Comparison of ENCODE assay signal across 1 cellular context in the genomic region with DNA sequence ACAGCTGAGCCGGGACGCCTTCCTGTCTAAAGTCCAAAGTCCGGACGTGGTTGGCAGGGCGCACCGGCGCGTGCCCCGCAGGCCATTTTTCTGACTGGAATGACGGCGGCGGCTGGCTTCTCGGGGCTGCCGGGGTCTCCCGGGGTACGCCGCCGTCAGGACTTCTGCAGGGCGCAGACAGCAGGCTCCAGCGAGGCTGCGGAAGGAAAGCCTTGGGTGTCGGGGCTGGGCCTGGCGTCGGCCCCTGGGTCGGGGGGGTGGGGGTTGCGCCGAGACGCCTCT.
A peak's percentile ranks its signal among the peaks of the same experiment; 100 is the strongest.
TF ChIP-seq lines count a peak whose summit lies in the region.

No MANE protein-coding gene starts in this region.

TF ChIP-seq in HepG2, 621 proteins besides CTCF, POLR2A, EP300 and RAD21 (continued from another document and continues in another):
- TF ChIP-seq ZNF24 (IDR thresholded peaks at IDR 0.05) (0 out of 2 replicates have a peak, but pooled peaks have one; percentile 62), TAF1 (CRISPR knock-in tag; IDR thresholded peaks at IDR 0.05) (peak; percentile 96), ZNF333 (CRISPR knock-in tag; IDR thresholded peaks at IDR 0.05; ENCODE audit: borderline replicate concordance) (0 out of 2 replicates have a peak, but pooled peaks have one; percentile 47), TEAD2 (CRISPR knock-in tag; IDR thresholded peaks at IDR 0.05) (peak; percentile 78; the same call in 1 of the 2 replicates), SUZ12 (IDR thresholded peaks at IDR 0.05; ENCODE audit: low read depth, low read length) (no peak), BHLHE40 (IDR thresholded peaks at IDR 0.05; ENCODE audit: low read length) (peak; percentile 86), ZNF30 (CRISPR knock-in tag; IDR thresholded peaks at IDR 0.05) (peak; percentile 98), ATF7 (IDR thresholded peaks at IDR 0.05) (no peak), ATF7 (CRISPR knock-in tag; IDR thresholded peaks at IDR 0.05) (peak; percentile 94), ATF7-NPFF (CRISPR knock-in tag; IDR thresholded peaks at IDR 0.05; ENCODE audit: low read depth) (peak; percentile 97), FOSL2 (CRISPR knock-in tag; IDR thresholded peaks at IDR 0.05) (no peak), ZNF672 (CRISPR knock-in tag; IDR thresholded peaks at IDR 0.05) (no peak; the same call in 1 of the 2 replicates), JUN (CRISPR knock-in tag; IDR thresholded peaks at IDR 0.05) (peak; percentile 89), TBX2 (CRISPR knock-in tag; IDR thresholded peaks at IDR 0.05; ENCODE audit: borderline replicate concordance) (peak; percentile 73), ZBTB20 (CRISPR knock-in tag; IDR thresholded peaks at IDR 0.05; ENCODE audit: borderline replicate concordance, low read depth) (peak; percentile 94), NFE2 (CRISPR knock-in tag; IDR thresholded peaks at IDR 0.05) (no peak), ZNF17 (CRISPR knock-in tag; IDR thresholded peaks at IDR 0.05) (no peak), HNF4A (CRISPR knock-in tag; IDR thresholded peaks at IDR 0.05) (peak; percentile 100), PITX1 (CRISPR knock-in tag; IDR thresholded peaks at IDR 0.05) (peak; percentile 88), EEA1 (CRISPR knock-in tag; IDR thresholded peaks at IDR 0.05; ENCODE audit: borderline replicate concordance) (no peak), MBD4 (IDR thresholded peaks at IDR 0.05; ENCODE audit: borderline replicate concordance, low read length) (no peak), CCAR2 (optimal IDR thresholded peaks at IDR 0.05; ENCODE audit: low read depth, low read length) (peak; percentile 87), HIVEP1 (CRISPR knock-in tag; IDR thresholded peaks at IDR 0.05) (peak; percentile 98), RFXANK (CRISPR knock-in tag; IDR thresholded peaks at IDR 0.05) (0 out of 2 replicates have a peak, but pooled peaks have one; percentile 6), CREB1 (IDR thresholded peaks at IDR 0.05) (0 out of 2 replicates have a peak, but pooled peaks have one; percentile 54), CREB1 (CRISPR knock-in tag; IDR thresholded peaks at IDR 0.05) (no peak), SMYD3 (CRISPR knock-in tag; IDR thresholded peaks at IDR 0.05) (no peak), ZNF749 (CRISPR knock-in tag; IDR thresholded peaks at IDR 0.05; ENCODE audit: borderline replicate concordance) (peak; percentile 86; the same call in 1 of the 2 replicates)
- TF ChIP-seq, protein P1, sequence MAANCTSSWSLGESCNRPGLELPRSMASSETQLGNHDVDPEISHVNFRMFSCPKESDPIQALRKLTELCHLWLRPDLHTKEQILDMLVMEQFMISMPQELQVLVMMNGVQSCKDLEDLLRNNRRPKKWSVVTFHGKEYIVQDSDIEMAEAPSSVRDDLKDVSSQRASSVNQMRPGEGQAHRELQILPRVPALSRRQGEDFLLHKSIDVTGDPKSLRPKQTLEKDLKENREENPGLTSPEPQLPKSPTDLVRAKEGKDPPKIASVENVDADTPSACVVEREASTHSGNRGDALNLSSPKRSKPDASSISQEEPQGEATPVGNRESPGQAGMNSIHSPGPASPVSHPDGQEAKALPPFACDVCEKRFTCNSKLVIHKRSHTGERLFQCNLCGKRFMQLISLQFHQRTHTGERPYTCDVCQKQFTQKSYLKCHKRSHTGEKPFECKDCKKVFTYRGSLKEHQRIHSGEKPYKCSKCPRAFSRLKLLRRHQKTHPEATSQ (CRISPR knock-in tag; IDR thresholded peaks at IDR 0.05; ENCODE audit: borderline replicate concordance): no peak; the same call in 1 of the 2 replicates
- TF ChIP-seq, protein P2, sequence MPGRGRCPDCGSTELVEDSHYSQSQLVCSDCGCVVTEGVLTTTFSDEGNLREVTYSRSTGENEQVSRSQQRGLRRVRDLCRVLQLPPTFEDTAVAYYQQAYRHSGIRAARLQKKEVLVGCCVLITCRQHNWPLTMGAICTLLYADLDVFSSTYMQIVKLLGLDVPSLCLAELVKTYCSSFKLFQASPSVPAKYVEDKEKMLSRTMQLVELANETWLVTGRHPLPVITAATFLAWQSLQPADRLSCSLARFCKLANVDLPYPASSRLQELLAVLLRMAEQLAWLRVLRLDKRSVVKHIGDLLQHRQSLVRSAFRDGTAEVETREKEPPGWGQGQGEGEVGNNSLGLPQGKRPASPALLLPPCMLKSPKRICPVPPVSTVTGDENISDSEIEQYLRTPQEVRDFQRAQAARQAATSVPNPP (CRISPR knock-in tag; IDR thresholded peaks at IDR 0.05): no peak; the same call in none of the 2 replicates
- TF ChIP-seq, protein P3, sequence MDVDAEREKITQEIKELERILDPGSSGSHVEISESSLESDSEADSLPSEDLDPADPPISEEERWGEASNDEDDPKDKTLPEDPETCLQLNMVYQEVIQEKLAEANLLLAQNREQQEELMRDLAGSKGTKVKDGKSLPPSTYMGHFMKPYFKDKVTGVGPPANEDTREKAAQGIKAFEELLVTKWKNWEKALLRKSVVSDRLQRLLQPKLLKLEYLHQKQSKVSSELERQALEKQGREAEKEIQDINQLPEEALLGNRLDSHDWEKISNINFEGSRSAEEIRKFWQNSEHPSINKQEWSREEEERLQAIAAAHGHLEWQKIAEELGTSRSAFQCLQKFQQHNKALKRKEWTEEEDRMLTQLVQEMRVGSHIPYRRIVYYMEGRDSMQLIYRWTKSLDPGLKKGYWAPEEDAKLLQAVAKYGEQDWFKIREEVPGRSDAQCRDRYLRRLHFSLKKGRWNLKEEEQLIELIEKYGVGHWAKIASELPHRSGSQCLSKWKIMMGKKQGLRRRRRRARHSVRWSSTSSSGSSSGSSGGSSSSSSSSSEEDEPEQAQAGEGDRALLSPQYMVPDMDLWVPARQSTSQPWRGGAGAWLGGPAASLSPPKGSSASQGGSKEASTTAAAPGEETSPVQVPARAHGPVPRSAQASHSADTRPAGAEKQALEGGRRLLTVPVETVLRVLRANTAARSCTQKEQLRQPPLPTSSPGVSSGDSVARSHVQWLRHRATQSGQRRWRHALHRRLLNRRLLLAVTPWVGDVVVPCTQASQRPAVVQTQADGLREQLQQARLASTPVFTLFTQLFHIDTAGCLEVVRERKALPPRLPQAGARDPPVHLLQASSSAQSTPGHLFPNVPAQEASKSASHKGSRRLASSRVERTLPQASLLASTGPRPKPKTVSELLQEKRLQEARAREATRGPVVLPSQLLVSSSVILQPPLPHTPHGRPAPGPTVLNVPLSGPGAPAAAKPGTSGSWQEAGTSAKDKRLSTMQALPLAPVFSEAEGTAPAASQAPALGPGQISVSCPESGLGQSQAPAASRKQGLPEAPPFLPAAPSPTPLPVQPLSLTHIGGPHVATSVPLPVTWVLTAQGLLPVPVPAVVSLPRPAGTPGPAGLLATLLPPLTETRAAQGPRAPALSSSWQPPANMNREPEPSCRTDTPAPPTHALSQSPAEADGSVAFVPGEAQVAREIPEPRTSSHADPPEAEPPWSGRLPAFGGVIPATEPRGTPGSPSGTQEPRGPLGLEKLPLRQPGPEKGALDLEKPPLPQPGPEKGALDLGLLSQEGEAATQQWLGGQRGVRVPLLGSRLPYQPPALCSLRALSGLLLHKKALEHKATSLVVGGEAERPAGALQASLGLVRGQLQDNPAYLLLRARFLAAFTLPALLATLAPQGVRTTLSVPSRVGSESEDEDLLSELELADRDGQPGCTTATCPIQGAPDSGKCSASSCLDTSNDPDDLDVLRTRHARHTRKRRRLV (CRISPR knock-in tag; IDR thresholded peaks at IDR 0.05): no peak; the same call in 1 of the 2 replicates
- TF ChIP-seq, protein P4, sequence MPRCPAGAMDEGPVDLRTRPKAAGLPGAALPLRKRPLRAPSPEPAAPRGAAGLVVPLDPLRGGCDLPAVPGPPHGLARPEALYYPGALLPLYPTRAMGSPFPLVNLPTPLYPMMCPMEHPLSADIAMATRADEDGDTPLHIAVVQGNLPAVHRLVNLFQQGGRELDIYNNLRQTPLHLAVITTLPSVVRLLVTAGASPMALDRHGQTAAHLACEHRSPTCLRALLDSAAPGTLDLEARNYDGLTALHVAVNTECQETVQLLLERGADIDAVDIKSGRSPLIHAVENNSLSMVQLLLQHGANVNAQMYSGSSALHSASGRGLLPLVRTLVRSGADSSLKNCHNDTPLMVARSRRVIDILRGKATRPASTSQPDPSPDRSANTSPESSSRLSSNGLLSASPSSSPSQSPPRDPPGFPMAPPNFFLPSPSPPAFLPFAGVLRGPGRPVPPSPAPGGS (CRISPR knock-in tag; IDR thresholded peaks at IDR 0.05): peak; percentile 87
- TF ChIP-seq, protein P5, sequence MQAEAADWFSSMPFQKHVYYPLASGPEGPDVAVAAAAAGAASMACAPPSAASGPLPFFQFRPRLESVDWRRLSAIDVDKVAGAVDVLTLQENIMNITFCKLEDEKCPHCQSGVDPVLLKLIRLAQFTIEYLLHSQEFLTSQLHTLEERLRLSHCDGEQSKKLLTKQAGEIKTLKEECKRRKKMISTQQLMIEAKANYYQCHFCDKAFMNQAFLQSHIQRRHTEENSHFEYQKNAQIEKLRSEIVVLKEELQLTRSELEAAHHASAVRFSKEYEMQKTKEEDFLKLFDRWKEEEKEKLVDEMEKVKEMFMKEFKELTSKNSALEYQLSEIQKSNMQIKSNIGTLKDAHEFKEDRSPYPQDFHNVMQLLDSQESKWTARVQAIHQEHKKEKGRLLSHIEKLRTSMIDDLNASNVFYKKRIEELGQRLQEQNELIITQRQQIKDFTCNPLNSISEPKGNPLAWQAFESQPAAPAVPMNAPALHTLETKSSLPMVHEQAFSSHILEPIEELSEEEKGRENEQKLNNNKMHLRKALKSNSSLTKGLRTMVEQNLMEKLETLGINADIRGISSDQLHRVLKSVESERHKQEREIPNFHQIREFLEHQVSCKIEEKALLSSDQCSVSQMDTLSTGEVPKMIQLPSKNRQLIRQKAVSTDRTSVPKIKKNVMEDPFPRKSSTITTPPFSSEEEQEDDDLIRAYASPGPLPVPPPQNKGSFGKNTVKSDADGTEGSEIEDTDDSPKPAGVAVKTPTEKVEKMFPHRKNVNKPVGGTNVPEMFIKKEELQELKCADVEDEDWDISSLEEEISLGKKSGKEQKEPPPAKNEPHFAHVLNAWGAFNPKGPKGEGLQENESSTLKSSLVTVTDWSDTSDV (CRISPR knock-in tag; IDR thresholded peaks at IDR 0.05): no peak; the same call in 1 of the 2 replicates
- TF ChIP-seq, protein P6, sequence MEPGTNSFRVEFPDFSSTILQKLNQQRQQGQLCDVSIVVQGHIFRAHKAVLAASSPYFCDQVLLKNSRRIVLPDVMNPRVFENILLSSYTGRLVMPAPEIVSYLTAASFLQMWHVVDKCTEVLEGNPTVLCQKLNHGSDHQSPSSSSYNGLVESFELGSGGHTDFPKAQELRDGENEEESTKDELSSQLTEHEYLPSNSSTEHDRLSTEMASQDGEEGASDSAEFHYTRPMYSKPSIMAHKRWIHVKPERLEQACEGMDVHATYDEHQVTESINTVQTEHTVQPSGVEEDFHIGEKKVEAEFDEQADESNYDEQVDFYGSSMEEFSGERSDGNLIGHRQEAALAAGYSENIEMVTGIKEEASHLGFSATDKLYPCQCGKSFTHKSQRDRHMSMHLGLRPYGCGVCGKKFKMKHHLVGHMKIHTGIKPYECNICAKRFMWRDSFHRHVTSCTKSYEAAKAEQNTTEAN (CRISPR knock-in tag; conservative IDR thresholded peaks at IDR 0.05): peak; percentile 77; the same call in 1 of the 2 replicates
- TF ChIP-seq, protein P7, sequence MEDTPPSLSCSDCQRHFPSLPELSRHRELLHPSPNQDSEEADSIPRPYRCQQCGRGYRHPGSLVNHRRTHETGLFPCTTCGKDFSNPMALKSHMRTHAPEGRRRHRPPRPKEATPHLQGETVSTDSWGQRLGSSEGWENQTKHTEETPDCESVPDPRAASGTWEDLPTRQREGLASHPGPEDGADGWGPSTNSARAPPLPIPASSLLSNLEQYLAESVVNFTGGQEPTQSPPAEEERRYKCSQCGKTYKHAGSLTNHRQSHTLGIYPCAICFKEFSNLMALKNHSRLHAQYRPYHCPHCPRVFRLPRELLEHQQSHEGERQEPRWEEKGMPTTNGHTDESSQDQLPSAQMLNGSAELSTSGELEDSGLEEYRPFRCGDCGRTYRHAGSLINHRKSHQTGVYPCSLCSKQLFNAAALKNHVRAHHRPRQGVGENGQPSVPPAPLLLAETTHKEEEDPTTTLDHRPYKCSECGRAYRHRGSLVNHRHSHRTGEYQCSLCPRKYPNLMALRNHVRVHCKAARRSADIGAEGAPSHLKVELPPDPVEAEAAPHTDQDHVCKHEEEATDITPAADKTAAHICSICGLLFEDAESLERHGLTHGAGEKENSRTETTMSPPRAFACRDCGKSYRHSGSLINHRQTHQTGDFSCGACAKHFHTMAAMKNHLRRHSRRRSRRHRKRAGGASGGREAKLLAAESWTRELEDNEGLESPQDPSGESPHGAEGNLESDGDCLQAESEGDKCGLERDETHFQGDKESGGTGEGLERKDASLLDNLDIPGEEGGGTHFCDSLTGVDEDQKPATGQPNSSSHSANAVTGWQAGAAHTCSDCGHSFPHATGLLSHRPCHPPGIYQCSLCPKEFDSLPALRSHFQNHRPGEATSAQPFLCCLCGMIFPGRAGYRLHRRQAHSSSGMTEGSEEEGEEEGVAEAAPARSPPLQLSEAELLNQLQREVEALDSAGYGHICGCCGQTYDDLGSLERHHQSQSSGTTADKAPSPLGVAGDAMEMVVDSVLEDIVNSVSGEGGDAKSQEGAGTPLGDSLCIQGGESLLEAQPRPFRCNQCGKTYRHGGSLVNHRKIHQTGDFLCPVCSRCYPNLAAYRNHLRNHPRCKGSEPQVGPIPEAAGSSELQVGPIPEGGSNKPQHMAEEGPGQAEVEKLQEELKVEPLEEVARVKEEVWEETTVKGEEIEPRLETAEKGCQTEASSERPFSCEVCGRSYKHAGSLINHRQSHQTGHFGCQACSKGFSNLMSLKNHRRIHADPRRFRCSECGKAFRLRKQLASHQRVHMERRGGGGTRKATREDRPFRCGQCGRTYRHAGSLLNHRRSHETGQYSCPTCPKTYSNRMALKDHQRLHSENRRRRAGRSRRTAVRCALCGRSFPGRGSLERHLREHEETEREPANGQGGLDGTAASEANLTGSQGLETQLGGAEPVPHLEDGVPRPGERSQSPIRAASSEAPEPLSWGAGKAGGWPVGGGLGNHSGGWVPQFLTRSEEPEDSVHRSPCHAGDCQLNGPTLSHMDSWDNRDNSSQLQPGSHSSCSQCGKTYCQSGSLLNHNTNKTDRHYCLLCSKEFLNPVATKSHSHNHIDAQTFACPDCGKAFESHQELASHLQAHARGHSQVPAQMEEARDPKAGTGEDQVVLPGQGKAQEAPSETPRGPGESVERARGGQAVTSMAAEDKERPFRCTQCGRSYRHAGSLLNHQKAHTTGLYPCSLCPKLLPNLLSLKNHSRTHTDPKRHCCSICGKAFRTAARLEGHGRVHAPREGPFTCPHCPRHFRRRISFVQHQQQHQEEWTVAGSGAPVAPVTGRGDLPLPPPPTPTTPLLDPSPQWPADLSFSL (CRISPR knock-in tag; IDR thresholded peaks at IDR 0.05): no peak
